ENCODE assay signal across 8 cellular contexts in genomic region chr19:4575978-4576933, GRCh38. TPM values are rescaled to one million over a fixed set of nuclear protein-coding genes. Genes with fewer than 3 reads are reported as not detected.
DNase-seq lines count a peak whose midpoint lies in the region; ATAC-seq and TF ChIP-seq lines count a peak whose summit lies in the region.

No MANE protein-coding gene starts in this region.

- CTCF ChIA-PET in HEK293 (lab: Yijun Ruan, JAX), result interaction anchor here (0.6 to 3.7 kb wide), 26 partner anchors 9 to 271 kb away, joined by 3 to 46 read pairs (median 6); partner anchors contain the start of genes FEM1A, PLIN5, SEMA6B and TICAM1

- peaks cover 4% of the 10 kb centered on the region for H3K4me1 ChIP-seq in HEK293 (ENCODE audit: control insufficient read depth, insufficient read depth, low read length)
- H3K4me1 ChIP-seq in left lung, result peaks cover 5 to 6% of the 10 kb centered on the region in 2 donors

- DNase-seq in Ammon's horn (ENCODE audit: low spot score) (peak; percentile 45), cardiac fibroblast (ENCODE audit: low read depth in 2 of 2) (peak; percentile 69 to 78), left lung (peak; percentile 63 to 89)
- DNase-seq in stimulated activated CD4-positive, alpha-beta T cell treated with anti-CD3 and anti-CD28 coated beads, TNF-alpha, amount 100 ng/mL, for 24 hours (ENCODE audit: low read depth in 3 of 3), result peak; percentile 27 to 72 (median 32)

- no peaks in the 10 kb centered on the region for H3K9me3 ChIP-seq in HEK293 (ENCODE audit: control insufficient read depth, insufficient read depth, low read depth, low read length)
- no peaks in the 10 kb centered on the region for H3K9me3 ChIP-seq in left lung

- ATAC-seq in left lung (peak; percentile 71), GM18511 (IDR thresholded peaks at IDR 0.05; ENCODE audit: unreplicated experiment) (no peak), HG02870 (IDR thresholded peaks at IDR 0.05; ENCODE audit: unreplicated experiment) (no peak)

- peaks cover 14 to 86% of the 10 kb centered on the region in 2 donors for H3K27me3 ChIP-seq in left lung

- no peaks in the 10 kb centered on the region for H3K36me3 ChIP-seq in HEK293 (ENCODE audit: control insufficient read depth in 2 of 2, insufficient read depth in 1 of 2, low read length in 2 of 2)
- H3K36me3 ChIP-seq in left lung, result no peaks in the 10 kb centered on the region

- POLR2A ChIA-PET in HEK293 (lab: Yijun Ruan, JAX), result interaction anchor here (0.7 to 1.5 kb wide), 3 partner anchors 8 to 295 kb away, joined by 3 to 10 read pairs (median 4); no protein-coding TSS in a partner anchor

- intact Hi-C loops in left lung (cut with DNase I), result no loop called here

- H3K4me3 ChIP-seq in HEK293 (ENCODE audit: low read depth, low read length), result no peak overlapping the region
- H3K4me3 ChIP-seq in cardiac fibroblast (replicated peaks in 1 of 2; ENCODE audit: low read depth in 2 of 2, low read length in 2 of 2), result no peak overlapping the region
- H3K4me3 ChIP-seq in left lung, result no peak overlapping the region

- peak; percentile 90 for TF ChIP-seq CTCF in HEK293 (tag by site-specific recombination; IDR thresholded peaks at IDR 0.05)
- TF ChIP-seq CTCF in VCaP (conservative IDR thresholded peaks at IDR 0.05), result peak; percentile 72
- peak; percentile 81 for TF ChIP-seq CTCF in cardiac fibroblast (IDR thresholded peaks at IDR 0.05; ENCODE audit: low read depth, low read length)
- peak; percentile 23 to 81 for TF ChIP-seq CTCF in left lung (IDR thresholded peaks at IDR 0.05)

- H3K27ac ChIP-seq in HEK293 (ENCODE audit: extremely low read depth, low read depth, low read length) (no peak overlapping the region), VCaP (no peak overlapping the region), left lung (peak overlapping the region in 1 of 2 donors; percentile 33)

TF ChIP-seq in HEK293, 187 proteins besides CTCF, POLR2A, EP300 and RAD21 (continues in another document):
- TF ChIP-seq ZNF549 (tag by site-specific recombination; IDR thresholded peaks at IDR 0.05), result no peak
- TF ChIP-seq ZNF112 (tag by site-specific recombination; IDR thresholded peaks at IDR 0.05), result no peak
- TF ChIP-seq ZFHX2 (tag by site-specific recombination; conservative IDR thresholded peaks at IDR 0.05), result peak; percentile 77
- peak; percentile 38; the same call in 1 of the 2 replicates for TF ChIP-seq ZFP3 (tag by site-specific recombination; IDR thresholded peaks at IDR 0.05; ENCODE audit: low read depth)
- 0 out of 2 replicates have a peak, but pooled peaks have one; percentile 16 for TF ChIP-seq ZNF146 (tag by site-specific recombination; IDR thresholded peaks at IDR 0.05)
- TF ChIP-seq ZNF266 (tag by site-specific recombination; IDR thresholded peaks at IDR 0.05; ENCODE audit: low read depth), result no peak
- TF ChIP-seq KLF8 (tag by site-specific recombination; IDR thresholded peaks at IDR 0.05), result peak; percentile 84; the same call in 1 of the 2 replicates
- no peak for TF ChIP-seq TSHZ1 (tag by site-specific recombination; IDR thresholded peaks at IDR 0.05; ENCODE audit: borderline replicate concordance)
- TF ChIP-seq ZNF211 (tag by site-specific recombination; IDR thresholded peaks at IDR 0.05; ENCODE audit: low read depth), result no peak
- peak; percentile 94 for TF ChIP-seq GLIS1 (tag by site-specific recombination; IDR thresholded peaks at IDR 0.05)
- peak; percentile 53; the same call in 1 of the 2 replicates for TF ChIP-seq KLF7 (tag by site-specific recombination; IDR thresholded peaks at IDR 0.05; ENCODE audit: borderline replicate concordance)
- TF ChIP-seq YY1 (tag by site-specific recombination; IDR thresholded peaks at IDR 0.05), result peak; percentile 11; the same call in 1 of the 2 replicates
- no peak for TF ChIP-seq ZNF140 (tag by site-specific recombination; IDR thresholded peaks at IDR 0.05)
- TF ChIP-seq ZNF2 (tag by site-specific recombination; IDR thresholded peaks at IDR 0.05), result 0 out of 2 replicates have a peak, but pooled peaks have one; percentile 64
- peak; percentile 29; the same call in 1 of the 2 replicates for TF ChIP-seq PATZ1 (tag by site-specific recombination; IDR thresholded peaks at IDR 0.05)
- 0 out of 2 replicates have a peak, but pooled peaks have one; percentile 52 for TF ChIP-seq ZNF785 (tag by site-specific recombination; IDR thresholded peaks at IDR 0.05)
- TF ChIP-seq SCRT2 (tag by site-specific recombination; IDR thresholded peaks at IDR 0.05), result peak; percentile 26; the same call in 1 of the 2 replicates
- TF ChIP-seq ZNF354C (tag by site-specific recombination; IDR thresholded peaks at IDR 0.05; ENCODE audit: borderline replicate concordance, low read depth), result no peak
- TF ChIP-seq ZNF239 (tag by site-specific recombination; IDR thresholded peaks at IDR 0.05), result peak; percentile 54; the same call in 1 of the 2 replicates
- peak; percentile 99 for TF ChIP-seq ZNF664 (tag by site-specific recombination; IDR thresholded peaks at IDR 0.05)
- TF ChIP-seq ZNF174 (tag by site-specific recombination; IDR thresholded peaks at IDR 0.05), result no peak
- TF ChIP-seq ZNF280D (tag by site-specific recombination; IDR thresholded peaks at IDR 0.05), result peak; percentile 100

RNA-seq across cellular contexts. Expression of gene SEMA6B, which starts 16.8 kb away (rescaled TPM):
- total RNA-seq in left lung, result 10 to 100 TPM in 1 of 2 donors, 1 to 10 TPM in 1; 4.8 to 24.7 TPM

RNA-seq across cellular contexts. Expression of gene LRG1, which starts 36.4 kb away (rescaled TPM):
- total RNA-seq in left lung, result 10 to 100 TPM; 11.2 to 17.9 TPM

RNA-seq across cellular contexts. Expression of gene PLIN5, which starts 41.2 kb away (rescaled TPM):
- total RNA-seq in left lung, result 10 to 100 TPM in 1 of 2 donors, 1 to 10 TPM in 1; 8.4 to 15.9 TPM

RNA-seq across cellular contexts. Expression of gene PLIN4, which starts 58.0 kb away (rescaled TPM):
- total RNA-seq in left lung, result 1 to 10 TPM; 1.2 to 4.0 TPM
